Comparison of ENCODE assay signal across 1 cellular context in the genomic region with DNA sequence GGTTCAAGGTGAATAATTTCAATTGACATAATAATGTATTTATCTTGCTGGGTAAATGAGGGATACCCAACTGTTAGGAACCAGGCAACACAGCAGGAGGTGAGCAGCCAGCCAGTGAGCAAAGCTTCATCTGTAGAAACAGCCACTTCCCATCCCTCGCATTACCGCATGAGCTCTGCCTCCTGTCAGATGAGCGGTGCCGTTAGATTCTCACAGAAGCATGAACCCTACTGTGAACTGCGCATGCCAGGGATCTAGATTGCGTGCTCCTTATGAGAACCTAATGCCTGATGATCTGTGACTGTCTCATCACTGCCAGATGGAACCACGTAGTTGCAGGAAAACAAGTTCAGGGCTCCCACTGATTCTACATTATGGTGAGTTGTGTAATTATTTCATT.
TF ChIP-seq lines count a peak whose summit lies in the region.

No MANE protein-coding gene starts in this region.

TF ChIP-seq in K562, 482 proteins besides CTCF, POLR2A, EP300 and RAD21:
- peak; percentile 68 to 74 for TF ChIP-seq NRF1 (conservative IDR thresholded peaks at IDR 0.05 in 1 of 2, IDR thresholded peaks at IDR 0.05 in 1 of 2)
